8 cellular contexts compared by ENCODE assay signal in genomic region chr6:31079656-31080261, GRCh38. TPM values are rescaled to one million over a fixed set of nuclear protein-coding genes. Genes with fewer than 3 reads are reported as not detected.
DNase-seq lines count a peak whose midpoint lies in the region; ATAC-seq and TF ChIP-seq lines count a peak whose summit lies in the region.

No MANE protein-coding gene starts in this region.

- H3K36me3 ChIP-seq in MG63 (no peaks in the 10 kb centered on the region), upper lobe of left lung (no peaks in the 10 kb centered on the region)

- peak; percentile 56 to 75 (median 69) for TF ChIP-seq CTCF in upper lobe of left lung (IDR thresholded peaks at IDR 0.05)

- TF ChIP-seq EP300 in upper lobe of left lung (IDR thresholded peaks at IDR 0.05): no peak

- H3K4me3 ChIP-seq in MG63 (no peak overlapping the region), upper lobe of left lung (peak overlapping the region in 1 of 4 donors; percentile 21)

- no peak for TF ChIP-seq POLR2A in upper lobe of left lung (IDR thresholded peaks at IDR 0.05)

- H3K27me3 ChIP-seq in MG63 (no peaks in the 10 kb centered on the region), upper lobe of left lung (no peaks in the 10 kb centered on the region)

- DNase-seq in DMS114 treated with DMSO at 0.1 percent for 48 hours (lab: John Stamatoyannopoulos, UW; ENCODE audit: unreplicated experiment): peak; percentile 71
- DNase-seq in MG63: peak; percentile 24
- peak; percentile 44 for DNase-seq in SKM-1 (lab: John Stamatoyannopoulos, UW; ENCODE audit: unreplicated experiment)
- DNase-seq in activated naive CD4-positive, alpha-beta T cell treated with anti-CD3 and anti-CD28 coated beads, Interleukin-2, amount 50 U/mL, for 16 hours: peak; percentile 75
- peak; percentile 82 for DNase-seq in globus pallidus (ENCODE audit: low spot score)
- DNase-seq in pons (ENCODE audit: low spot score): peak; percentile 85
- peak; percentile 52 to 65 for DNase-seq in upper lobe of left lung

- no peak overlapping the region for H3K27ac ChIP-seq in upper lobe of left lung

- WGBS in upper lobe of left lung, 2 donors: 20 to 26% methylated on average over 19 to 22 of the region's 22 CpGs

- H3K9me3 ChIP-seq in MG63: no peaks in the 10 kb centered on the region
- H3K9me3 ChIP-seq in upper lobe of left lung: no peaks in the 10 kb centered on the region

- peak; percentile 72 to 89 for ATAC-seq in upper lobe of left lung (ENCODE audit: low FRiP score in 2 of 2)
- ATAC-seq in GM21737 (IDR thresholded peaks at IDR 0.05; ENCODE audit: unreplicated experiment): no peak

- peaks cover 0 to 6% (median 5%) of the 10 kb centered on the region in 4 donors for H3K4me1 ChIP-seq in upper lobe of left lung

RNA-seq across cellular contexts. Expression of gene C6orf15, which starts 32.6 kb away (rescaled TPM):
- 0.91 TPM in 1 of 2 replicates, not detected in the other for total RNA-seq in MG63 (2014; rRNA removed; shearing (Covaris generic); ENCODE audit: low replicate concordance)
- total RNA-seq in upper lobe of left lung: not detected

RNA-seq across cellular contexts. Expression of gene PSORS1C1, which starts 34.8 kb away (rescaled TPM):
- not detected in 2 replicates for total RNA-seq in MG63 (2014; rRNA removed; shearing (Covaris generic); ENCODE audit: low replicate concordance)
- 1 to 10 TPM; 3.2 to 9.4 (median 4.4) TPM for total RNA-seq in upper lobe of left lung

RNA-seq across cellular contexts. Expression of gene CDSN, which starts 40.5 kb away (rescaled TPM):
- total RNA-seq in MG63 (2014; rRNA removed; shearing (Covaris generic); ENCODE audit: low replicate concordance): not detected in 2 replicates
- not detected for total RNA-seq in upper lobe of left lung

RNA-seq across cellular contexts. Expression of gene PSORS1C2, which starts 59.1 kb away (rescaled TPM):
- not detected in 2 replicates for total RNA-seq in MG63 (2014; rRNA removed; shearing (Covaris generic); ENCODE audit: low replicate concordance)
- not detected for total RNA-seq in upper lobe of left lung

Comparison
In these comparisons a context has a peak if more than half of its experiments do, and no peak if none do; other contexts are left out.
1. DNase-seq: peak in every context shown above with its lines; median percentile 85 in pons; 82 in globus pallidus; 75 in activated naive CD4-positive, alpha-beta T cell treated with anti-CD3 and anti-CD28 coated beads, Interleukin-2, amount 50 U/mL, for 16 hours; 71 in DMS114 treated with DMSO at 0.1 percent for 48 hours; 58 in upper lobe of left lung; 44 in SKM-1; 24 in MG63.